ENCODE assay signal across 1 cellular context in genomic region chr7:100874577-100875355, GRCh38.
A peak's percentile ranks its signal among the peaks of the same experiment; 100 is the strongest.
TF ChIP-seq lines count a peak whose summit lies in the region.

Gene SRRT, plus strand, starts transcription at chr7:100875103. Its CDS starts 488 bp downstream, at chr7:100875591.

TF ChIP-seq in HepG2, 621 proteins besides CTCF, POLR2A, EP300 and RAD21 (continued from another document and continues in another):
- TF ChIP-seq, protein P1, sequence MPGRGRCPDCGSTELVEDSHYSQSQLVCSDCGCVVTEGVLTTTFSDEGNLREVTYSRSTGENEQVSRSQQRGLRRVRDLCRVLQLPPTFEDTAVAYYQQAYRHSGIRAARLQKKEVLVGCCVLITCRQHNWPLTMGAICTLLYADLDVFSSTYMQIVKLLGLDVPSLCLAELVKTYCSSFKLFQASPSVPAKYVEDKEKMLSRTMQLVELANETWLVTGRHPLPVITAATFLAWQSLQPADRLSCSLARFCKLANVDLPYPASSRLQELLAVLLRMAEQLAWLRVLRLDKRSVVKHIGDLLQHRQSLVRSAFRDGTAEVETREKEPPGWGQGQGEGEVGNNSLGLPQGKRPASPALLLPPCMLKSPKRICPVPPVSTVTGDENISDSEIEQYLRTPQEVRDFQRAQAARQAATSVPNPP (CRISPR knock-in tag; IDR thresholded peaks at IDR 0.05) = peak; percentile 93; the same call in 1 of the 2 replicates
- TF ChIP-seq NR3C1 (CRISPR knock-in tag; IDR thresholded peaks at IDR 0.05) (no peak), NBN (conservative IDR thresholded peaks at IDR 0.05) (no peak), HDAC2 (CRISPR knock-in tag; IDR thresholded peaks at IDR 0.05) (peak; percentile 92), CAMTA2 (CRISPR knock-in tag; IDR thresholded peaks at IDR 0.05; ENCODE audit: borderline replicate concordance) (no peak), MTA3 (CRISPR knock-in tag; IDR thresholded peaks at IDR 0.05) (no peak), PAF1 (CRISPR knock-in tag; IDR thresholded peaks at IDR 0.05) (no peak), POGZ (CRISPR knock-in tag; IDR thresholded peaks at IDR 0.05) (peak; percentile 97), GATA4 (IDR thresholded peaks at IDR 0.05; ENCODE audit: borderline replicate concordance, low read depth) (peak; percentile 21; the same call in 1 of the 2 replicates), ZNF713 (CRISPR knock-in tag; IDR thresholded peaks at IDR 0.05) (peak; percentile 62; the same call in 1 of the 2 replicates), MAZ (IDR thresholded peaks at IDR 0.05; ENCODE audit: borderline replicate concordance, low read depth, low read length) (peak; percentile 60; the same call in 1 of the 2 replicates), MAZ (CRISPR knock-in tag; IDR thresholded peaks at IDR 0.05; ENCODE audit: low read depth) (peak; percentile 94), ZNF616 (CRISPR knock-in tag; IDR thresholded peaks at IDR 0.05; ENCODE audit: low read depth) (peak; percentile 33; the same call in 1 of the 2 replicates), ZNF292 (CRISPR knock-in tag; IDR thresholded peaks at IDR 0.05; ENCODE audit: borderline replicate concordance, low read depth) (peak; percentile 5; the same call in 1 of the 2 replicates), ZNF503 (CRISPR knock-in tag; IDR thresholded peaks at IDR 0.05) (no peak), ZMYM3 (CRISPR knock-in tag; IDR thresholded peaks at IDR 0.05) (peak; percentile 62; the same call in 1 of the 2 replicates), ZNF746 (CRISPR knock-in tag; IDR thresholded peaks at IDR 0.05) (no peak), ZNF430 (CRISPR knock-in tag; IDR thresholded peaks at IDR 0.05) (peak; percentile 87; the same call in 1 of the 2 replicates), ZNF263 (CRISPR knock-in tag; IDR thresholded peaks at IDR 0.05) (no peak), ZNF543 (CRISPR knock-in tag; IDR thresholded peaks at IDR 0.05) (peak; percentile 93), ELF3 (CRISPR knock-in tag; IDR thresholded peaks at IDR 0.05) (peak; percentile 85), ZNF556 (CRISPR knock-in tag; IDR thresholded peaks at IDR 0.05; ENCODE audit: borderline replicate concordance) (peak; percentile 54), ZNF615 (CRISPR knock-in tag; IDR thresholded peaks at IDR 0.05; ENCODE audit: borderline replicate concordance) (0 out of 2 replicates have a peak, but pooled peaks have one; percentile 59), SMYD3 (CRISPR knock-in tag; IDR thresholded peaks at IDR 0.05) (0 out of 2 replicates have a peak, but pooled peaks have one; percentile 24)
- TF ChIP-seq, protein P2, sequence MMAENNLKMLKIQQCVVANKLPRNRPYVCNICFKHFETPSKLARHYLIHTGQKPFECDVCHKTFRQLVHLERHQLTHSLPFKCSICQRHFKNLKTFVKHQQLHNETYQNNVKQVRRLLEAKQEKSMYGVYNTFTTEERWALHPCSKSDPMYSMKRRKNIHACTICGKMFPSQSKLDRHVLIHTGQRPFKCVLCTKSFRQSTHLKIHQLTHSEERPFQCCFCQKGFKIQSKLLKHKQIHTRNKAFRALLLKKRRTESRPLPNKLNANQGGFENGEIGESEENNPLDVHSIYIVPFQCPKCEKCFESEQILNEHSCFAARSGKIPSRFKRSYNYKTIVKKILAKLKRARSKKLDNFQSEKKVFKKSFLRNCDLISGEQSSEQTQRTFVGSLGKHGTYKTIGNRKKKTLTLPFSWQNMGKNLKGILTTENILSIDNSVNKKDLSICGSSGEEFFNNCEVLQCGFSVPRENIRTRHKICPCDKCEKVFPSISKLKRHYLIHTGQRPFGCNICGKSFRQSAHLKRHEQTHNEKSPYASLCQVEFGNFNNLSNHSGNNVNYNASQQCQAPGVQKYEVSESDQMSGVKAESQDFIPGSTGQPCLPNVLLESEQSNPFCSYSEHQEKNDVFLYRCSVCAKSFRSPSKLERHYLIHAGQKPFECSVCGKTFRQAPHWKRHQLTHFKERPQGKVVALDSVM (CRISPR knock-in tag; IDR thresholded peaks at IDR 0.05) = peak; percentile 13; the same call in 1 of the 2 replicates
- TF ChIP-seq, protein P3, sequence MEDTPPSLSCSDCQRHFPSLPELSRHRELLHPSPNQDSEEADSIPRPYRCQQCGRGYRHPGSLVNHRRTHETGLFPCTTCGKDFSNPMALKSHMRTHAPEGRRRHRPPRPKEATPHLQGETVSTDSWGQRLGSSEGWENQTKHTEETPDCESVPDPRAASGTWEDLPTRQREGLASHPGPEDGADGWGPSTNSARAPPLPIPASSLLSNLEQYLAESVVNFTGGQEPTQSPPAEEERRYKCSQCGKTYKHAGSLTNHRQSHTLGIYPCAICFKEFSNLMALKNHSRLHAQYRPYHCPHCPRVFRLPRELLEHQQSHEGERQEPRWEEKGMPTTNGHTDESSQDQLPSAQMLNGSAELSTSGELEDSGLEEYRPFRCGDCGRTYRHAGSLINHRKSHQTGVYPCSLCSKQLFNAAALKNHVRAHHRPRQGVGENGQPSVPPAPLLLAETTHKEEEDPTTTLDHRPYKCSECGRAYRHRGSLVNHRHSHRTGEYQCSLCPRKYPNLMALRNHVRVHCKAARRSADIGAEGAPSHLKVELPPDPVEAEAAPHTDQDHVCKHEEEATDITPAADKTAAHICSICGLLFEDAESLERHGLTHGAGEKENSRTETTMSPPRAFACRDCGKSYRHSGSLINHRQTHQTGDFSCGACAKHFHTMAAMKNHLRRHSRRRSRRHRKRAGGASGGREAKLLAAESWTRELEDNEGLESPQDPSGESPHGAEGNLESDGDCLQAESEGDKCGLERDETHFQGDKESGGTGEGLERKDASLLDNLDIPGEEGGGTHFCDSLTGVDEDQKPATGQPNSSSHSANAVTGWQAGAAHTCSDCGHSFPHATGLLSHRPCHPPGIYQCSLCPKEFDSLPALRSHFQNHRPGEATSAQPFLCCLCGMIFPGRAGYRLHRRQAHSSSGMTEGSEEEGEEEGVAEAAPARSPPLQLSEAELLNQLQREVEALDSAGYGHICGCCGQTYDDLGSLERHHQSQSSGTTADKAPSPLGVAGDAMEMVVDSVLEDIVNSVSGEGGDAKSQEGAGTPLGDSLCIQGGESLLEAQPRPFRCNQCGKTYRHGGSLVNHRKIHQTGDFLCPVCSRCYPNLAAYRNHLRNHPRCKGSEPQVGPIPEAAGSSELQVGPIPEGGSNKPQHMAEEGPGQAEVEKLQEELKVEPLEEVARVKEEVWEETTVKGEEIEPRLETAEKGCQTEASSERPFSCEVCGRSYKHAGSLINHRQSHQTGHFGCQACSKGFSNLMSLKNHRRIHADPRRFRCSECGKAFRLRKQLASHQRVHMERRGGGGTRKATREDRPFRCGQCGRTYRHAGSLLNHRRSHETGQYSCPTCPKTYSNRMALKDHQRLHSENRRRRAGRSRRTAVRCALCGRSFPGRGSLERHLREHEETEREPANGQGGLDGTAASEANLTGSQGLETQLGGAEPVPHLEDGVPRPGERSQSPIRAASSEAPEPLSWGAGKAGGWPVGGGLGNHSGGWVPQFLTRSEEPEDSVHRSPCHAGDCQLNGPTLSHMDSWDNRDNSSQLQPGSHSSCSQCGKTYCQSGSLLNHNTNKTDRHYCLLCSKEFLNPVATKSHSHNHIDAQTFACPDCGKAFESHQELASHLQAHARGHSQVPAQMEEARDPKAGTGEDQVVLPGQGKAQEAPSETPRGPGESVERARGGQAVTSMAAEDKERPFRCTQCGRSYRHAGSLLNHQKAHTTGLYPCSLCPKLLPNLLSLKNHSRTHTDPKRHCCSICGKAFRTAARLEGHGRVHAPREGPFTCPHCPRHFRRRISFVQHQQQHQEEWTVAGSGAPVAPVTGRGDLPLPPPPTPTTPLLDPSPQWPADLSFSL (CRISPR knock-in tag; IDR thresholded peaks at IDR 0.05) = no peak
- TF ChIP-seq, protein P4, sequence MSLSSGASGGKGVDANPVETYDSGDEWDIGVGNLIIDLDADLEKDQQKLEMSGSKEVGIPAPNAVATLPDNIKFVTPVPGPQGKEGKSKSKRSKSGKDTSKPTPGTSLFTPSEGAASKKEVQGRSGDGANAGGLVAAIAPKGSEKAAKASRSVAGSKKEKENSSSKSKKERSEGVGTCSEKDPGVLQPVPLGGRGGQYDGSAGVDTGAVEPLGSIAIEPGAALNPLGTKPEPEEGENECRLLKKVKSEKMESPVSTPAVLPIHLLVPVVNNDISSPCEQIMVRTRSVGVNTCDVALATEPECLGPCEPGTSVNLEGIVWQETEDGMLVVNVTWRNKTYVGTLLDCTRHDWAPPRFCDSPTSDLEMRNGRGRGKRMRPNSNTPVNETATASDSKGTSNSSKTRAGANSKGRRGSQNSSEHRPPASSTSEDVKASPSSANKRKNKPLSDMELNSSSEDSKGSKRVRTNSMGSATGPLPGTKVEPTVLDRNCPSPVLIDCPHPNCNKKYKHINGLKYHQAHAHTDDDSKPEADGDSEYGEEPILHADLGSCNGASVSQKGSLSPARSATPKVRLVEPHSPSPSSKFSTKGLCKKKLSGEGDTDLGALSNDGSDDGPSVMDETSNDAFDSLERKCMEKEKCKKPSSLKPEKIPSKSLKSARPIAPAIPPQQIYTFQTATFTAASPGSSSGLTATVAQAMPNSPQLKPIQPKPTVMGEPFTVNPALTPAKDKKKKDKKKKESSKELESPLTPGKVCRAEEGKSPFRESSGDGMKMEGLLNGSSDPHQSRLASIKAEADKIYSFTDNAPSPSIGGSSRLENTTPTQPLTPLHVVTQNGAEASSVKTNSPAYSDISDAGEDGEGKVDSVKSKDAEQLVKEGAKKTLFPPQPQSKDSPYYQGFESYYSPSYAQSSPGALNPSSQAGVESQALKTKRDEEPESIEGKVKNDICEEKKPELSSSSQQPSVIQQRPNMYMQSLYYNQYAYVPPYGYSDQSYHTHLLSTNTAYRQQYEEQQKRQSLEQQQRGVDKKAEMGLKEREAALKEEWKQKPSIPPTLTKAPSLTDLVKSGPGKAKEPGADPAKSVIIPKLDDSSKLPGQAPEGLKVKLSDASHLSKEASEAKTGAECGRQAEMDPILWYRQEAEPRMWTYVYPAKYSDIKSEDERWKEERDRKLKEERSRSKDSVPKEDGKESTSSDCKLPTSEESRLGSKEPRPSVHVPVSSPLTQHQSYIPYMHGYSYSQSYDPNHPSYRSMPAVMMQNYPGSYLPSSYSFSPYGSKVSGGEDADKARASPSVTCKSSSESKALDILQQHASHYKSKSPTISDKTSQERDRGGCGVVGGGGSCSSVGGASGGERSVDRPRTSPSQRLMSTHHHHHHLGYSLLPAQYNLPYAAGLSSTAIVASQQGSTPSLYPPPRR (CRISPR knock-in tag; IDR thresholded peaks at IDR 0.05; ENCODE audit: borderline replicate concordance) = peak; percentile 70
- TF ChIP-seq, protein P5, sequence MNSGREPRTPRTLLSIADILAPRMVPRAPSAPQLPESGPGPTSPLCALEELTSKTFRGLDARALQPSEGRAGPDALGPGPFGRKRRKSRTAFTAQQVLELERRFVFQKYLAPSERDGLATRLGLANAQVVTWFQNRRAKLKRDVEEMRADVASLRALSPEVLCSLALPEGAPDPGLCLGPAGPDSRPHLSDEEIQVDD (CRISPR knock-in tag; IDR thresholded peaks at IDR 0.05; ENCODE audit: borderline replicate concordance) = no peak; the same call in 1 of the 2 replicates
- TF ChIP-seq, protein P6, sequence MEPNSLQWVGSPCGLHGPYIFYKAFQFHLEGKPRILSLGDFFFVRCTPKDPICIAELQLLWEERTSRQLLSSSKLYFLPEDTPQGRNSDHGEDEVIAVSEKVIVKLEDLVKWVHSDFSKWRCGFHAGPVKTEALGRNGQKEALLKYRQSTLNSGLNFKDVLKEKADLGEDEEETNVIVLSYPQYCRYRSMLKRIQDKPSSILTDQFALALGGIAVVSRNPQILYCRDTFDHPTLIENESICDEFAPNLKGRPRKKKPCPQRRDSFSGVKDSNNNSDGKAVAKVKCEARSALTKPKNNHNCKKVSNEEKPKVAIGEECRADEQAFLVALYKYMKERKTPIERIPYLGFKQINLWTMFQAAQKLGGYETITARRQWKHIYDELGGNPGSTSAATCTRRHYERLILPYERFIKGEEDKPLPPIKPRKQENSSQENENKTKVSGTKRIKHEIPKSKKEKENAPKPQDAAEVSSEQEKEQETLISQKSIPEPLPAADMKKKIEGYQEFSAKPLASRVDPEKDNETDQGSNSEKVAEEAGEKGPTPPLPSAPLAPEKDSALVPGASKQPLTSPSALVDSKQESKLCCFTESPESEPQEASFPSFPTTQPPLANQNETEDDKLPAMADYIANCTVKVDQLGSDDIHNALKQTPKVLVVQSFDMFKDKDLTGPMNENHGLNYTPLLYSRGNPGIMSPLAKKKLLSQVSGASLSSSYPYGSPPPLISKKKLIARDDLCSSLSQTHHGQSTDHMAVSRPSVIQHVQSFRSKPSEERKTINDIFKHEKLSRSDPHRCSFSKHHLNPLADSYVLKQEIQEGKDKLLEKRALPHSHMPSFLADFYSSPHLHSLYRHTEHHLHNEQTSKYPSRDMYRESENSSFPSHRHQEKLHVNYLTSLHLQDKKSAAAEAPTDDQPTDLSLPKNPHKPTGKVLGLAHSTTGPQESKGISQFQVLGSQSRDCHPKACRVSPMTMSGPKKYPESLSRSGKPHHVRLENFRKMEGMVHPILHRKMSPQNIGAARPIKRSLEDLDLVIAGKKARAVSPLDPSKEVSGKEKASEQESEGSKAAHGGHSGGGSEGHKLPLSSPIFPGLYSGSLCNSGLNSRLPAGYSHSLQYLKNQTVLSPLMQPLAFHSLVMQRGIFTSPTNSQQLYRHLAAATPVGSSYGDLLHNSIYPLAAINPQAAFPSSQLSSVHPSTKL (CRISPR knock-in tag; IDR thresholded peaks at IDR 0.05) = peak; percentile 68
- TF ChIP-seq, protein P7, sequence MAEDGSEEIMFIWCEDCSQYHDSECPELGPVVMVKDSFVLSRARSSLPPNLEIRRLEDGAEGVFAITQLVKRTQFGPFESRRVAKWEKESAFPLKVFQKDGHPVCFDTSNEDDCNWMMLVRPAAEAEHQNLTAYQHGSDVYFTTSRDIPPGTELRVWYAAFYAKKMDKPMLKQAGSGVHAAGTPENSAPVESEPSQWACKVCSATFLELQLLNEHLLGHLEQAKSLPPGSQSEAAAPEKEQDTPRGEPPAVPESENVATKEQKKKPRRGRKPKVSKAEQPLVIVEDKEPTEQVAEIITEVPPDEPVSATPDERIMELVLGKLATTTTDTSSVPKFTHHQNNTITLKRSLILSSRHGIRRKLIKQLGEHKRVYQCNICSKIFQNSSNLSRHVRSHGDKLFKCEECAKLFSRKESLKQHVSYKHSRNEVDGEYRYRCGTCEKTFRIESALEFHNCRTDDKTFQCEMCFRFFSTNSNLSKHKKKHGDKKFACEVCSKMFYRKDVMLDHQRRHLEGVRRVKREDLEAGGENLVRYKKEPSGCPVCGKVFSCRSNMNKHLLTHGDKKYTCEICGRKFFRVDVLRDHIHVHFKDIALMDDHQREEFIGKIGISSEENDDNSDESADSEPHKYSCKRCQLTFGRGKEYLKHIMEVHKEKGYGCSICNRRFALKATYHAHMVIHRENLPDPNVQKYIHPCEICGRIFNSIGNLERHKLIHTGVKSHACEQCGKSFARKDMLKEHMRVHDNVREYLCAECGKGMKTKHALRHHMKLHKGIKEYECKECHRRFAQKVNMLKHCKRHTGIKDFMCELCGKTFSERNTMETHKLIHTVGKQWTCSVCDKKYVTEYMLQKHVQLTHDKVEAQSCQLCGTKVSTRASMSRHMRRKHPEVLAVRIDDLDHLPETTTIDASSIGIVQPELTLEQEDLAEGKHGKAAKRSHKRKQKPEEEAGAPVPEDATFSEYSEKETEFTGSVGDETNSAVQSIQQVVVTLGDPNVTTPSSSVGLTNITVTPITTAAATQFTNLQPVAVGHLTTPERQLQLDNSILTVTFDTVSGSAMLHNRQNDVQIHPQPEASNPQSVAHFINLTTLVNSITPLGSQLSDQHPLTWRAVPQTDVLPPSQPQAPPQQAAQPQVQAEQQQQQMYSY (CRISPR knock-in tag; IDR thresholded peaks at IDR 0.05) = no peak
